ENCODE assay signal across 7 cellular contexts in the genomic region with DNA sequence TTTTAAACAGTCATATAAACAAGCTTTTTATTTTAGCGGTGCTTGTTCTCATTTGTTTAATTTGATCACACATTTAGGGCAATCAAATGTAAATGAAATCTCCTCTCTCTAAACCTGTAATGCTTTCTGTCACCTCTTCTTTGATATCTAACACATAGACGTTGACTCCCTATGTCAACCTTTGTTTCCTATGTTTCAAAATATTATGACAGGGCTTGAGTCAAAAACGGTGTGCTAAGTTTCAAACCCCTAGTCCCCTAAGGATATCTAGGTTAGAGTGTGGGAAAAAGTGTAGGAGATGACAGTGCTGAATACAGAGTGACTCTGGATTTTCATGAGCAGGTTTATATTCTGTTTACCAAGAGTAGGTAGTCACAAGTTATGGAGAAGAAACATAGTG.
"Had no signal": no experiment of that assay in that cellular context is flagged by ENCODE, and none has a peak within 500 bp of the region (broad histone marks: within the 10 kb centered on the region; RNA-seq: fewer than 3 reads in every experiment).

No MANE protein-coding gene starts in this region.

- H3K27ac ChIP-seq: GM23248 had no signal

- H3K27ac Mint-ChIP-seq: H9, IgD-negative memory B cell had no signal

- H3K36me3 Mint-ChIP-seq: IgD-negative memory B cell had no signal

- DNase-seq: GM23248, GOT3, H9, HCEC 1CT, KBM-7 had no signal

- H3K4me3 ChIP-seq: GM23248 had no signal

- H3K4me1 Mint-ChIP-seq: IgD-negative memory B cell had no signal

- H3K4me3 Mint-ChIP-seq: H9, IgD-negative memory B cell had no signal

- ATAC-seq: HepG2 had no signal

- H3K9me3 Mint-ChIP-seq: IgD-negative memory B cell had no signal

- H3K9ac ChIP-seq: GM23248 had no signal

- FAIRE-seq: HepG2 had no signal

- H2AFZ ChIP-seq: GM23248 had no signal
